In genomic region chr11:9565822-9566560, GRCh38 we compare ENCODE assay signal across 1 cellular context.
TF ChIP-seq lines count a peak whose summit lies in the region.

No MANE protein-coding gene starts in this region.

TF ChIP-seq in HepG2, 621 proteins besides CTCF, POLR2A, EP300 and RAD21 (continued from another document and continues in another):
- no peak for TF ChIP-seq ZNF318 (CRISPR knock-in tag; IDR thresholded peaks at IDR 0.05)
- no peak for TF ChIP-seq ZHX1 (CRISPR knock-in tag; IDR thresholded peaks at IDR 0.05; ENCODE audit: low read depth)
- no peak for TF ChIP-seq ZFP62 (CRISPR knock-in tag; IDR thresholded peaks at IDR 0.05)
- no peak for TF ChIP-seq ZNF772 (CRISPR knock-in tag; IDR thresholded peaks at IDR 0.05)
- TF ChIP-seq HIVEP1 (CRISPR knock-in tag; IDR thresholded peaks at IDR 0.05): no peak
- TF ChIP-seq FOSL1 (CRISPR knock-in tag; IDR thresholded peaks at IDR 0.05; ENCODE audit: borderline replicate concordance): peak; percentile 88
- peak; percentile 75; the same call in 1 of the 2 replicates for TF ChIP-seq ELF3 (CRISPR knock-in tag; IDR thresholded peaks at IDR 0.05)
- no peak for TF ChIP-seq ZNF737 (CRISPR knock-in tag; IDR thresholded peaks at IDR 0.05; ENCODE audit: borderline replicate concordance)
- no peak for TF ChIP-seq BCL6 (CRISPR knock-in tag; IDR thresholded peaks at IDR 0.05)
- TF ChIP-seq, protein P1, sequence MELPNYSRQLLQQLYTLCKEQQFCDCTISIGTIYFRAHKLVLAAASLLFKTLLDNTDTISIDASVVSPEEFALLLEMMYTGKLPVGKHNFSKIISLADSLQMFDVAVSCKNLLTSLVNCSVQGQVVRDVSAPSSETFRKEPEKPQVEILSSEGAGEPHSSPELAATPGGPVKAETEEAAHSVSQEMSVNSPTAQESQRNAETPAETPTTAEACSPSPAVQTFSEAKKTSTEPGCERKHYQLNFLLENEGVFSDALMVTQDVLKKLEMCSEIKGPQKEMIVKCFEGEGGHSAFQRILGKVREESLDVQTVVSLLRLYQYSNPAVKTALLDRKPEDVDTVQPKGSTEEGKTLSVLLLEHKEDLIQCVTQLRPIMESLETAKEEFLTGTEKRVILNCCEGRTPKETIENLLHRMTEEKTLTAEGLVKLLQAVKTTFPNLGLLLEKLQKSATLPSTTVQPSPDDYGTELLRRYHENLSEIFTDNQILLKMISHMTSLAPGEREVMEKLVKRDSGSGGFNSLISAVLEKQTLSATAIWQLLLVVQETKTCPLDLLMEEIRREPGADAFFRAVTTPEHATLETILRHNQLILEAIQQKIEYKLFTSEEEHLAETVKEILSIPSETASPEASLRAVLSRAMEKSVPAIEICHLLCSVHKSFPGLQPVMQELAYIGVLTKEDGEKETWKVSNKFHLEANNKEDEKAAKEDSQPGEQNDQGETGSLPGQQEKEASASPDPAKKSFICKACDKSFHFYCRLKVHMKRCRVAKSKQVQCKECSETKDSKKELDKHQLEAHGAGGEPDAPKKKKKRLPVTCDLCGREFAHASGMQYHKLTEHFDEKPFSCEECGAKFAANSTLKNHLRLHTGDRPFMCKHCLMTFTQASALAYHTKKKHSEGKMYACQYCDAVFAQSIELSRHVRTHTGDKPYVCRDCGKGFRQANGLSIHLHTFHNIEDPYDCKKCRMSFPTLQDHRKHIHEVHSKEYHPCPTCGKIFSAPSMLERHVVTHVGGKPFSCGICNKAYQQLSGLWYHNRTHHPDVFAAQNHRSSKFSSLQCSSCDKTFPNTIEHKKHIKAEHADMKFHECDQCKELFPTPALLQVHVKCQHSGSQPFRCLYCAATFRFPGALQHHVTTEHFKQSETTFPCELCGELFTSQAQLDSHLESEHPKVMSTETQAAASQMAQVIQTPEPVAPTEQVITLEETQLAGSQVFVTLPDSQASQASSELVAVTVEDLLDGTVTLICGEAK (IDR thresholded peaks at IDR 0.05): no peak
- TF ChIP-seq, protein P1 (CRISPR knock-in tag; IDR thresholded peaks at IDR 0.05): no peak; the same call in 1 of the 2 replicates
- no peak for TF ChIP-seq THRA (CRISPR knock-in tag; IDR thresholded peaks at IDR 0.05; ENCODE audit: borderline replicate concordance)
- no peak for TF ChIP-seq MATR3 (CRISPR knock-in tag; IDR thresholded peaks at IDR 0.05)
- no peak for TF ChIP-seq ZKSCAN5 (CRISPR knock-in tag; IDR thresholded peaks at IDR 0.05)
- TF ChIP-seq ZNF256 (CRISPR knock-in tag; conservative IDR thresholded peaks at IDR 0.05): no peak
- TF ChIP-seq, protein P2, sequence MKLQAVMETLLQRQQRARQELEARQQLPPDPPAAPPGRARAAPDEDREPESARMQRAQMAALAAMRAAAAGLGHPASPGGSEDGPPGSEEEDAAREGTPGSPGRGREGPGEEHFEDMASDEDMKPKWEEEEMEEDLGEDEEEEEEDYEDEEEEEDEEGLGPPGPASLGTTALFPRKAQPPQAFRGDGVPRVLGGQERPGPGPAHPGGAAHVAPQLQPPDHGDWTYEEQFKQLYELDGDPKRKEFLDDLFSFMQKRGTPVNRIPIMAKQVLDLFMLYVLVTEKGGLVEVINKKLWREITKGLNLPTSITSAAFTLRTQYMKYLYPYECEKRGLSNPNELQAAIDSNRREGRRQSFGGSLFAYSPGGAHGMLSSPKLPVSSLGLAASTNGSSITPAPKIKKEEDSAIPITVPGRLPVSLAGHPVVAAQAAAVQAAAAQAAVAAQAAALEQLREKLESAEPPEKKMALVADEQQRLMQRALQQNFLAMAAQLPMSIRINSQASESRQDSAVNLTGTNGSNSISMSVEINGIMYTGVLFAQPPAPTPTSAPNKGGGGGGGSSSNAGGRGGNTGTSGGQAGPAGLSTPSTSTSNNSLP (IDR thresholded peaks at IDR 0.05; ENCODE audit: low read depth, low read length): peak; percentile 34
- 0 out of 2 replicates have a peak, but pooled peaks have one; percentile 19 for TF ChIP-seq ZFY (CRISPR knock-in tag; IDR thresholded peaks at IDR 0.05)
- no peak for TF ChIP-seq FOXA1 (IDR thresholded peaks at IDR 0.05)
- TF ChIP-seq FOXA1 (CRISPR knock-in tag; IDR thresholded peaks at IDR 0.05): peak; percentile 36
- TF ChIP-seq AGO1 (IDR thresholded peaks at IDR 0.05; ENCODE audit: low read depth, low read length, poor library complexity, severe bottlenecking): no peak
- TF ChIP-seq RFX1 (IDR thresholded peaks at IDR 0.05): peak; percentile 57; the same call in 1 of the 2 replicates
- peak; percentile 86 for TF ChIP-seq TEAD3 (CRISPR knock-in tag; optimal IDR thresholded peaks at IDR 0.05; ENCODE audit: borderline replicate concordance)
- TF ChIP-seq SIN3A (IDR thresholded peaks at IDR 0.05; ENCODE audit: borderline replicate concordance, low read depth, low read length): 0 out of 2 replicates have a peak, but pooled peaks have one; percentile 30
- TF ChIP-seq ZNF446 (CRISPR knock-in tag; IDR thresholded peaks at IDR 0.05): no peak
- TF ChIP-seq REST (IDR thresholded peaks at IDR 0.05; ENCODE audit: borderline replicate concordance in 1 of 2, low read depth in 1 of 2, low read length in 2 of 2): no peak
- 0 out of 2 replicates have a peak, but pooled peaks have one; percentile 18 for TF ChIP-seq NR2C2 (CRISPR knock-in tag; IDR thresholded peaks at IDR 0.05; ENCODE audit: borderline replicate concordance)
- no peak for TF ChIP-seq ADNP (CRISPR knock-in tag; IDR thresholded peaks at IDR 0.05)
